ENCODE assay signal across 9 cellular contexts in genomic region chr1:229024528-229025119, GRCh38.
A peak's percentile ranks its signal among the peaks of the same experiment; 100 is the strongest.
DNase-seq lines count a peak whose midpoint lies in the region; ATAC-seq, FAIRE-seq and TF ChIP-seq lines count a peak whose summit lies in the region.
"Had no signal": no experiment of that assay in that cellular context is flagged by ENCODE, and none has a peak within 500 bp of the region (broad histone marks: within the 10 kb centered on the region; RNA-seq: fewer than 3 reads in every experiment).

No MANE protein-coding gene starts in this region.

- FAIRE-seq in H54 (lab: Jason Lieb, UNC) (no peak), small intestine (lab: Jason Lieb, UNC) (no peak)

- no peak for TF ChIP-seq CTCF in GM10266 (IDR thresholded peaks at IDR 0.05; ENCODE audit: control insufficient read depth, insufficient read depth, low read depth, missing control alignments)

- peak; percentile 98 for ATAC-seq in SK-N-SH treated with all-trans-retinoic acid at 6 μM for 48 hours
- ATAC-seq in HG02759 (IDR thresholded peaks at IDR 0.05; ENCODE audit: unreplicated experiment), result no peak
- no peak for ATAC-seq in HG03196 (IDR thresholded peaks at IDR 0.05; ENCODE audit: unreplicated experiment)

- H3K4me1 Mint-ChIP-seq in activated T-helper 2 cell treated with anti-CD3 and anti-CD28 coated beads, Interferon-gamma antibody, Interleukin-2, Interleukin-4, amounts not matched to agents 10 μg/mL and 5 μg/mL and 100 μg/mL, durations not matched to agents 14 hours and 24 hours and 36 hours (ENCODE audit: low read depth), result peaks cover 9% of the 10 kb centered on the region

- peaks cover 0 to 2% of the 10 kb centered on the region in 2 donors for H3K4me1 ChIP-seq in small intestine (ENCODE audit: control insufficient read depth in 2 of 2, insufficient read depth in 1 of 2, low read depth in 1 of 2, low read length in 1 of 2)

- H3K36me3 ChIP-seq in small intestine (ENCODE audit: control insufficient read depth in 2 of 2, insufficient read depth in 2 of 2, low read length in 2 of 2), result no peaks in the 10 kb centered on the region

- no peaks in the 10 kb centered on the region for H3K9me3 ChIP-seq in small intestine (ENCODE audit: control insufficient read depth, low read depth)

- 86 to 88% (median 87%) methylated on average over 13 of the region's 13 CpGs for WGBS in small intestine, 3 donors

- DNase-seq in H54 (ENCODE audit: insufficient read length, low spot score), result peak; percentile 77
- DNase-seq in head of caudate nucleus, result peak in 23 of 42 donors; percentile 23 to 84 (median 54)
- peak; percentile 73 for DNase-seq in small intestine
- DNase-seq in activated T-helper 2 cell treated with anti-CD3 and anti-CD28 coated beads, Interferon-gamma antibody, Interleukin-2, Interleukin-4, amounts not matched to agents 10 μg/mL and 5 μg/mL and 100 μg/mL, durations not matched to agents 14 hours and 24 hours and 36 hours (ENCODE audit: low spot score), result no peak
- no peak for DNase-seq in GM10266 (ENCODE audit: extremely low spot score)

- no peak for TF ChIP-seq POLR2A in H54 (IDR thresholded peaks at IDR 0.05; ENCODE audit: low read depth, low read length)

- H3K27ac Mint-ChIP-seq in activated T-helper 2 cell treated with anti-CD3 and anti-CD28 coated beads, Interferon-gamma antibody, Interleukin-2, Interleukin-4, amounts not matched to agents 10 μg/mL and 5 μg/mL and 100 μg/mL, durations not matched to agents 14 hours and 24 hours and 36 hours, result no peak overlapping the region

- H3K27ac ChIP-seq in small intestine (ENCODE audit: low read depth in 1 of 2, low read length in 1 of 2), result no peak overlapping the region

- no peak overlapping the region for H3K4me3 Mint-ChIP-seq in activated T-helper 2 cell treated with anti-CD3 and anti-CD28 coated beads, Interferon-gamma antibody, Interleukin-2, Interleukin-4, amounts not matched to agents 10 μg/mL and 5 μg/mL and 100 μg/mL, durations not matched to agents 14 hours and 24 hours and 36 hours (ENCODE audit: low read depth)
- H3K4me3 Mint-ChIP-seq: neural crest cell had no signal

- H3K27me3 ChIP-seq in small intestine (ENCODE audit: control insufficient read depth in 2 of 2, insufficient read depth in 2 of 2, low read length in 2 of 2), result no peaks in the 10 kb centered on the region

- H3K27me3 Mint-ChIP-seq in activated T-helper 2 cell treated with anti-CD3 and anti-CD28 coated beads, Interferon-gamma antibody, Interleukin-2, Interleukin-4, amounts not matched to agents 10 μg/mL and 5 μg/mL and 100 μg/mL, durations not matched to agents 14 hours and 24 hours and 36 hours (ENCODE audit: low read depth), result peaks cover 4% of the 10 kb centered on the region

- no peaks in the 10 kb centered on the region for H3K9me3 Mint-ChIP-seq in activated T-helper 2 cell treated with anti-CD3 and anti-CD28 coated beads, Interferon-gamma antibody, Interleukin-2, Interleukin-4, amounts not matched to agents 10 μg/mL and 5 μg/mL and 100 μg/mL, durations not matched to agents 14 hours and 24 hours and 36 hours
- H3K9me3 Mint-ChIP-seq: neural crest cell had no signal

- intact Hi-C loops in head of caudate nucleus (cut with DNase I), result no loop called here
- intact Hi-C loops in activated T-helper 2 cell treated with anti-CD3 and anti-CD28 coated beads, Interferon-gamma antibody, Interleukin-2, Interleukin-4, amounts not matched to agents 10 μg/mL and 5 μg/mL and 100 μg/mL, durations not matched to agents 14 hours and 24 hours and 36 hours (cut with micrococcal nuclease), result no loop called here

- no peaks in the 10 kb centered on the region for H3K36me3 Mint-ChIP-seq in activated T-helper 2 cell treated with anti-CD3 and anti-CD28 coated beads, Interferon-gamma antibody, Interleukin-2, Interleukin-4, amounts not matched to agents 10 μg/mL and 5 μg/mL and 100 μg/mL, durations not matched to agents 14 hours and 24 hours and 36 hours (ENCODE audit: low read depth)

- no peak overlapping the region for H3K4me3 ChIP-seq in small intestine (ENCODE audit: low read depth in 1 of 2, low read length in 2 of 2)

TF ChIP-seq in SK-N-SH treated with all-trans-retinoic acid at 6 μM for 48 hours, 23 proteins besides CTCF, POLR2A, EP300 and RAD21:
- TF ChIP-seq ZNF565 (CRISPR knock-in tag; conservative IDR thresholded peaks at IDR 0.05; ENCODE audit: low read depth) (no peak), CSDC2 (CRISPR knock-in tag; IDR thresholded peaks at IDR 0.05) (no peak), PPARA (CRISPR knock-in tag; IDR thresholded peaks at IDR 0.05; ENCODE audit: borderline replicate concordance) (no peak)

Comparison
In these comparisons a context has a peak if more than half of its experiments do, and no peak if none do; other contexts are left out.
1. DNase-seq: peak in H54 (single experiment), head of caudate nucleus (23 of 42) and small intestine (single experiment); none in activated T-helper 2 cell treated with anti-CD3 and anti-CD28 coated beads, Interferon-gamma antibody, Interleukin-2, Interleukin-4, amounts not matched to agents 10 μg/mL and 5 μg/mL and 100 μg/mL, durations not matched to agents 14 hours and 24 hours and 36 hours (single experiment) and GM10266 (single experiment).